In the genomic region with DNA sequence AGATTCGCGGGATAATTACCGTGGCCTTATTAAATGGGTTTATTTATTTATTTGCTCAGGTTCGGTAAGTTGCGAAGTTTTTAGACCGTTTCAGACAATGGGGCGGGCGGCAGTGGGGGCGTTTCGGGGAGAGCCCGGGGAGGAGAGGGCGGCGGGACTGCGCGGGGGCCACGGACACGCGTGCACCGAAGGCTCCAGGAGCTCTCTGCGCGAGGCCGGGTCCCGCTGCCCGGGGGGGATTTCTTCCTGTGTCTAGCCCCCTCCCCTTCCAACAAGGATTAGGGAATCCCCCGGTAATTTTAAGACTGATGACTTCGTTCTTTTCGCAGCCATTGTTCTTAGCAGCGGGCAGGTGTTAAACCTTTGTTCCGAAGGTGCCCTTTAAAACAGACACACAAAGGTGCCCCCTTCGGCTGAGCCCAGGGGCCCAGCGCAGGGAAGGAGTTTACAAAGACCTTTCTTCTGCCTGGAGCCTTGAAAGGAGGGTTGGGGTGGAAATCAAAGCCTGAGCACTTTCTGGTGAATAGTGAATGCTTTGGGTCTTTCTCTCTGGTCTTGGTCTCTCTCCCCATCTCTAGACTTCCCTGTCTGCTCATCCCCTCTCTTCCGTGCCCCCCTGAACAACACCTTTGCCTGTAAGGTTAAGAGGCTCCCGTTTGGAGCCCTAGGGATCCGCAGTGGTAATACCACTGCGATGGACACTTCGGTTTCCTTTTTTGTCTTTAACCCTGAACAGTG, we compare ENCODE assay signal across 8 cellular contexts. TPM values are rescaled to one million over a fixed set of nuclear protein-coding genes. Genes with fewer than 3 reads are reported as not detected.
DNase-seq lines count a peak whose midpoint lies in the region; ATAC-seq and TF ChIP-seq lines count a peak whose summit lies in the region.

No MANE protein-coding gene starts in this region.

- H3K36me3 ChIP-seq in effector memory CD4-positive, alpha-beta T cell (ENCODE audit: control insufficient read depth, insufficient read depth, low read length) = peaks cover 9% of the 10 kb centered on the region
- no peaks in the 10 kb centered on the region for H3K36me3 ChIP-seq in neural cell (ENCODE audit: insufficient read depth, low read length)

- H3K4me1 ChIP-seq in effector memory CD4-positive, alpha-beta T cell (ENCODE audit: control insufficient read depth, insufficient read depth, low read length, poor library complexity, severe bottlenecking) = peaks cover 30% of the 10 kb centered on the region

- peak; percentile 11 for ATAC-seq in WTC11

- H3K27ac Mint-ChIP-seq in WTC11 = peak overlapping the region; percentile 94

- peak overlapping the region; percentile 94 for H3K4me3 ChIP-seq in effector memory CD4-positive, alpha-beta T cell (ENCODE audit: insufficient read depth, low read depth, low read length, poor library complexity, severe bottlenecking)
- H3K4me3 ChIP-seq in neural cell (ENCODE audit: low read length) = peak overlapping the region; percentile 95

- CTCF ChIA-PET in WTC11 (lab: Charles Lee) = interaction anchor here (1.6 to 3.3 kb wide), 3 partner anchors 163 to 889 kb away, joined by 3 to 31 read pairs (median 8); no protein-coding TSS in a partner anchor

- POLR2A ChIA-PET in WTC11 (lab: Charles Lee) = no interaction called here

- no peak for TF ChIP-seq RAD21 in neural cell (conservative IDR thresholded peaks at IDR 0.05)

- H3K27me3 Mint-ChIP-seq in WTC11 (ENCODE audit: low read depth) = peaks cover 5% of the 10 kb centered on the region; the same call in 1 of the 2 replicates

- no peak for TF ChIP-seq EP300 in neural cell (conservative IDR thresholded peaks at IDR 0.05; ENCODE audit: poor library complexity, severe bottlenecking)

- H2AFZ ChIP-seq in neural cell (ENCODE audit: low read depth, low read length) = peak overlapping the region; percentile 24

- TF ChIP-seq CTCF in WTC11 (IDR thresholded peaks at IDR 0.05) = no peak
- TF ChIP-seq CTCF in neural cell (IDR thresholded peaks at IDR 0.05; ENCODE audit: poor library complexity, severe bottlenecking) = peak; percentile 20

- peak overlapping the region; percentile 93 for H3K9ac ChIP-seq in neural cell (ENCODE audit: low read length)

- H3K27me3 ChIP-seq in effector memory CD4-positive, alpha-beta T cell (replicated peaks; ENCODE audit: control insufficient read depth, insufficient read depth, low read length, poor library complexity, severe bottlenecking) = no peaks in the 10 kb centered on the region
- no peaks in the 10 kb centered on the region for H3K27me3 ChIP-seq in neural cell (ENCODE audit: insufficient read depth, low read depth, low read length)

- peak overlapping the region; percentile 92 for H3K4me2 ChIP-seq in neural cell (ENCODE audit: low read length)

- H3K9me3 ChIP-seq in effector memory CD4-positive, alpha-beta T cell (ENCODE audit: control insufficient read depth, low read length) = no peaks in the 10 kb centered on the region
- no peaks in the 10 kb centered on the region for H3K9me3 ChIP-seq in neural cell (ENCODE audit: low read length)

- H3K4me3 Mint-ChIP-seq in WTC11 = peak overlapping the region; percentile 98

- H3K4me1 Mint-ChIP-seq in WTC11 = peaks cover 59% of the 10 kb centered on the region

- no peaks in the 10 kb centered on the region for H4K20me1 ChIP-seq in neural cell (ENCODE audit: insufficient read depth)

- H3K9me2 ChIP-seq in neural cell (ENCODE audit: insufficient read depth, low read length) = no peaks in the 10 kb centered on the region

- H3K9me3 Mint-ChIP-seq in WTC11 = peaks cover 4% of the 10 kb centered on the region

- H3K27ac ChIP-seq in effector memory CD4-positive, alpha-beta T cell (ENCODE audit: insufficient read depth, low read length, poor library complexity, severe bottlenecking) = peak overlapping the region; percentile 78
- H3K27ac ChIP-seq in neural cell (ENCODE audit: low read length) = peak overlapping the region; percentile 93

- peaks cover 18% of the 10 kb centered on the region for H3K36me3 Mint-ChIP-seq in WTC11

- DNase-seq in NCI-H1092 treated with DMSO at 0.1 percent for 48 hours (lab: John Stamatoyannopoulos, UW) (peak; percentile 7), NCI-H1092 (lab: John Stamatoyannopoulos, UW) (no peak), WTC11 (ENCODE audit: low spot score) (no peak), NCI-H2029 treated with DMSO at 0.1 percent for 48 hours (lab: John Stamatoyannopoulos, UW) (no peak), NCI-H526 (lab: John Stamatoyannopoulos, UW) (no peak), H4 (ENCODE audit: low spot score) (no peak)
- DNase-seq in effector memory CD4-positive, alpha-beta T cell = peak in 2 of 3 donors; percentile 19 to 21

- H3K79me2 ChIP-seq in neural cell (replicated peaks; ENCODE audit: insufficient read depth, low read length) = peaks cover 66% of the 10 kb centered on the region

- peaks cover 6% of the 10 kb centered on the region for H3F3A ChIP-seq in neural cell (ENCODE audit: insufficient read depth, low read length, poor library complexity, severe bottlenecking)

TF ChIP-seq in WTC11, 78 proteins besides CTCF, POLR2A, EP300 and RAD21 (continues in another document):
- no peak for TF ChIP-seq E2F5 (CRISPR knock-in tag; IDR thresholded peaks at IDR 0.05)

TF ChIP-seq in neural cell, 6 proteins besides CTCF, POLR2A, EP300 and RAD21:
- TF ChIP-seq POLR2AphosphoS5 (IDR thresholded peaks at IDR 0.05) (peak; percentile 1), SMC3 (conservative IDR thresholded peaks at IDR 0.05; ENCODE audit: poor library complexity) (no peak), MXI1 (conservative IDR thresholded peaks at IDR 0.05; ENCODE audit: poor library complexity, severe bottlenecking) (peak; percentile 35), EZH2 (IDR thresholded peaks at IDR 0.05; ENCODE audit: borderline replicate concordance, insufficient read depth, low read length, poor library complexity, severe bottlenecking) (no peak), TAF1 (IDR thresholded peaks at IDR 0.05; ENCODE audit: low read depth) (no peak), REST (IDR thresholded peaks at IDR 0.05; ENCODE audit: borderline replicate concordance) (peak; percentile 37)

RNA-seq across cellular contexts. Expression of gene TRIB2, which starts 2.1 kb away (rescaled TPM):
- 79.6 to 89.3 TPM (median 83.1 TPM) in 3 replicates for total RNA-seq in WTC11 (2021)
- 101 and 123 TPM in 2 replicates for polyA plus RNA-seq in neural cell
- polyA minus RNA-seq in neural cell = 179 and 197 TPM in 2 replicates
- 31.4 and 34.8 TPM in 2 replicates for total RNA-seq in H4 (2014; rRNA removed; shearing (Covaris generic))

Comparison
In these comparisons a context has a peak if more than half of its experiments do, and no peak if none do; other contexts are left out.
1. DNase-seq: peak in NCI-H1092 treated with DMSO at 0.1 percent for 48 hours (single experiment) and effector memory CD4-positive, alpha-beta T cell (2 of 3); none in NCI-H1092 (single experiment), WTC11 (single experiment), NCI-H2029 treated with DMSO at 0.1 percent for 48 hours (single experiment), NCI-H526 (0 of 2) and H4 (single experiment).